In the genomic region with DNA sequence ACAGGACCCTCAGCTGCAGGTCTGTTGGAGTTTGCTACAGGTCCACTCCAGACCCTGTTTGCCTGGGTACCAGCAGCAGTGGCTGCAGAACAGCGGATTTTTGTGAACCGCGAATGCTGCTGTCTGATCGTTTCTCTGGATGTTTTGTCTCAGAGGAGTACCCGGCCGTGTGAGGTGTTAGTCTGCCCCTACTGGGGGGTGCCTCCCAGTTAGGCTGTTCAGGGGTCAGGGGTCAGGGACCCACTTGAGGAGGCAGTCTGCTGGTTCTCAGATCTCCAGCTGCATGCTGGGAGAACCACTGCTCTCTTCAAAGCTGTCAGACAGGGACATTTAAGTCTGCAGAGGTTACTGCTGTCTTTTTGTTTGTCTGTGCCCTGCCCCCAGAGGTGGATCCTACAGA, we compare ENCODE assay signal across 1 cellular context. TPM values are rescaled to one million over a fixed set of nuclear protein-coding genes. Genes with fewer than 3 reads are reported as not detected.
"Had no signal": no experiment of that assay in that cellular context is flagged by ENCODE, and none has a peak within 500 bp of the region (broad histone marks: within the 10 kb centered on the region; RNA-seq: fewer than 3 reads in every experiment).

No MANE protein-coding gene starts in this region.

RNA-seq across cellular contexts. Expression of a gene that starts 42.2 kb away (rescaled TPM):
- total RNA-seq: fibroblast of villous mesenchyme had no signal
